In the genomic region with DNA sequence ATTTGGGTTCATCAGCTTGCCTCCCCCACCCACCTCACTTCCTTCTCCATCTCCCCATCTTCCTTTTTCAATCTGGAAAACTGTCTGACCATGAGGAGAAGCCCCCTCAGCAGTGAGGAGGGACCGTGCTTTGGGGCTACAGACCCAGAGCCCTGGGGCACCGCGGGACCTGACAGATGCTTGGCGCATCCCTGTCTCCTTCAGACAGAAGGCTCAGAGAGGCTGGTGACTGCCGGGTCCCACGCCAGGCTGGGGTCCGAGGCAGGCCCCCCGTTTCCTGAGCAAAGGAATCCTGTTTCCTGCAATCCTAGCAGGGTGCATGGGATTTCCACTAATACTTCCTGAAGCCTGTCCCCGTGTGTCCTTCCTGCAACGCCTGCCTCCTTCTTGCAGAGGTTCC, we compare ENCODE assay signal across 28 cellular contexts.
DNase-seq lines count a peak whose midpoint lies in the region; ATAC-seq, FAIRE-seq and TF ChIP-seq lines count a peak whose summit lies in the region.
"Had no signal": no experiment of that assay in that cellular context is flagged by ENCODE, and none has a peak within 500 bp of the region (broad histone marks: within the 10 kb centered on the region; RNA-seq: fewer than 3 reads in every experiment).

No MANE protein-coding gene starts in this region.

- FAIRE-seq in small intestine (lab: Jason Lieb, UNC): no peak
- FAIRE-seq: A204.1, GM12891, H54, HTR-8/SVneo had no signal

- H3K9me3 ChIP-seq in T-helper 17 cell (ENCODE audit: control insufficient read depth, low read length, poor library complexity, severe bottlenecking) (no peaks in the 10 kb centered on the region), small intestine (ENCODE audit: control insufficient read depth, low read depth) (no peaks in the 10 kb centered on the region)

- no peaks in the 10 kb centered on the region for H3K9me3 Mint-ChIP-seq in CD14-positive monocyte
- no peaks in the 10 kb centered on the region for H3K9me3 Mint-ChIP-seq in memory B cell
- H3K9me3 Mint-ChIP-seq in stimulated activated memory B cell treated with anti-CD40 and anti-IgM and Interleukin-4, amounts not matched to agents 10 μg/mL and 1 μg/mL and 100 μg/mL, for 72 hours: peaks cover 4% of the 10 kb centered on the region

- ATAC-seq in T-helper 17 cell: no peak
- ATAC-seq in memory B cell (ENCODE audit: low read depth): no peak
- ATAC-seq in stimulated activated memory B cell treated with anti-CD40 and anti-IgM and Interleukin-4, amounts not matched to agents 10 μg/mL and 1 μg/mL and 100 μg/mL, for 72 hours: no peak
- ATAC-seq in HG02763 (IDR thresholded peaks at IDR 0.05; ENCODE audit: unreplicated experiment): no peak

- no peaks in the 10 kb centered on the region for H3K27me3 ChIP-seq in small intestine (ENCODE audit: control insufficient read depth in 2 of 2, insufficient read depth in 2 of 2, low read length in 2 of 2)

- no peak for TF ChIP-seq CTCF in CD14-positive monocyte (IDR thresholded peaks at IDR 0.05)

- intact Hi-C loops in CD14-positive monocyte (cut with micrococcal nuclease): loop anchor here in 1 of 2 donors (5.0 to 10.0 kb wide), 2 partner anchors 149 to 221 kb away; a partner anchor contains a TSS

- H3K4me1 Mint-ChIP-seq in CD14-positive monocyte: peaks cover 16% of the 10 kb centered on the region
- H3K4me1 Mint-ChIP-seq in T-helper 17 cell: peaks cover 13% of the 10 kb centered on the region
- H3K4me1 Mint-ChIP-seq in memory B cell: peaks cover 22% of the 10 kb centered on the region
- H3K4me1 Mint-ChIP-seq in stimulated activated memory B cell treated with anti-CD40 and anti-IgM and Interleukin-4, amounts not matched to agents 10 μg/mL and 1 μg/mL and 100 μg/mL, for 72 hours: peaks cover 49% of the 10 kb centered on the region

- H3K4me1 ChIP-seq in small intestine (ENCODE audit: control insufficient read depth in 2 of 2, insufficient read depth in 1 of 2, low read depth in 1 of 2, low read length in 1 of 2): peaks cover 0 to 3% of the 10 kb centered on the region in 2 donors

- H3K4me3 Mint-ChIP-seq in CD14-positive monocyte (no peak overlapping the region), T-helper 17 cell (no peak overlapping the region), memory B cell (no peak overlapping the region)
- no peak overlapping the region for H3K4me3 Mint-ChIP-seq in stimulated activated memory B cell treated with anti-CD40 and anti-IgM and Interleukin-4, amounts not matched to agents 10 μg/mL and 1 μg/mL and 100 μg/mL, for 72 hours

- no peaks in the 10 kb centered on the region for H3K36me3 ChIP-seq in small intestine (ENCODE audit: control insufficient read depth in 2 of 2, insufficient read depth in 2 of 2, low read length in 2 of 2)

- H3K4me3 ChIP-seq in small intestine (ENCODE audit: low read depth in 1 of 2, low read length in 2 of 2): no peak overlapping the region

- WGBS in small intestine, 3 donors: 83 to 85% (median 85%) methylated on average over 10 of the region's 10 CpGs

- peaks cover 0 to 3% (median 0%) of the 10 kb centered on the region in 3 donors for H3K27me3 Mint-ChIP-seq in CD14-positive monocyte (ENCODE audit: low read depth in 3 of 3)
- H3K27me3 Mint-ChIP-seq in T-helper 17 cell: no peaks in the 10 kb centered on the region
- no peaks in the 10 kb centered on the region for H3K27me3 Mint-ChIP-seq in memory B cell
- no peaks in the 10 kb centered on the region for H3K27me3 Mint-ChIP-seq in stimulated activated memory B cell treated with anti-CD40 and anti-IgM and Interleukin-4, amounts not matched to agents 10 μg/mL and 1 μg/mL and 100 μg/mL, for 72 hours

- H3K27ac Mint-ChIP-seq in CD14-positive monocyte (peak overlapping the region in 5 of 7 donors; percentile 13 to 99 (median 98)), T-helper 17 cell (peak overlapping the region; percentile 94), memory B cell (peak overlapping the region; percentile 100)
- H3K27ac Mint-ChIP-seq in stimulated activated memory B cell treated with anti-CD40 and anti-IgM and Interleukin-4, amounts not matched to agents 10 μg/mL and 1 μg/mL and 100 μg/mL, for 72 hours: peak overlapping the region; percentile 98

- no peak overlapping the region for H3K27ac ChIP-seq in small intestine (ENCODE audit: low read depth in 1 of 2, low read length in 1 of 2)
- H3K27ac ChIP-seq: RWPE1 had no signal

- no peak for DNase-seq in CD14-positive monocyte (ENCODE audit: low spot score)
- DNase-seq in T-helper 17 cell: no peak
- DNase-seq in memory B cell (ENCODE audit: low spot score in 2 of 2): no peak
- DNase-seq in small intestine: no peak
- no peak for DNase-seq in NCI-H82 treated with DMSO at 0.1 percent for 48 hours (lab: John Stamatoyannopoulos, UW; ENCODE audit: unreplicated experiment)
- DNase-seq: AML-193; C1 segment of cervical spinal cord; Calu3; DMS79 treated with DMSO at 0.1 percent for 48 hours; GF-D8; KBM-7; MV-4-11; NCI-H1105; NCI-H146; NCI-H1930; NCI-H2107; NCI-H446; NCI-H524 treated with DMSO at 0.1 percent for 48 hours; NCI-H774; NK-92 treated with Interleukin-12 subunit alpha and Interleukin-12 subunit beta, amount 100 ng/mL, for 24 hours; SHP77 had no signal

- H3K36me3 Mint-ChIP-seq in CD14-positive monocyte (no peaks in the 10 kb centered on the region), T-helper 17 cell (ENCODE audit: low read depth) (peaks cover 2% of the 10 kb centered on the region), memory B cell (no peaks in the 10 kb centered on the region)
- H3K36me3 Mint-ChIP-seq in stimulated activated memory B cell treated with anti-CD40 and anti-IgM and Interleukin-4, amounts not matched to agents 10 μg/mL and 1 μg/mL and 100 μg/mL, for 72 hours: peaks cover 6% of the 10 kb centered on the region
